In genomic region chr17:5237541-5238016, GRCh38 we compare ENCODE assay signal across 8 cellular contexts. TPM values are rescaled to one million over a fixed set of nuclear protein-coding genes. Genes with fewer than 3 reads are reported as not detected.
A peak's percentile ranks its signal among the peaks of the same experiment; 100 is the strongest.
DNase-seq lines count a peak whose midpoint lies in the region; ATAC-seq and TF ChIP-seq lines count a peak whose summit lies in the region.

No MANE protein-coding gene starts in this region.

- CTCF ChIA-PET in A673 (lab: Charles Lee): interaction anchor here (1.2 kb wide), 1 partner anchor 202 kb away, joined by 3 read pairs; the partner anchor contains the start of gene C1QBP

- H3K4me3 ChIP-seq in A673 (ENCODE audit: low read depth, low read length, poor library complexity, severe bottlenecking) (no peak overlapping the region), GM12864 (ENCODE audit: low read depth, low read length) (peak overlapping the region; percentile 8; the same call in 1 of the 2 replicates)

- POLR2A ChIA-PET in A673 (lab: Charles Lee; ENCODE audit: low non-redundant PET): interaction anchor here (0.6 kb wide), 1 partner anchor 840 kb away, joined by 3 read pairs; no protein-coding TSS in a partner anchor

- ATAC-seq in GM21786 (IDR thresholded peaks at IDR 0.05; ENCODE audit: unreplicated experiment): no peak

- no peaks in the 10 kb centered on the region for H3K36me3 ChIP-seq in A673 (ENCODE audit: insufficient read depth, low read length, poor library complexity, severe bottlenecking)

- intact Hi-C loops in A673 (cut with micrococcal nuclease; ENCODE audit: unreplicated experiment): no loop called here

- BruUV-seq in A673 (replicated peaks; lab: Mats Ljungman, UMichigan): no TSS peak

- peak; percentile 46 for DNase-seq in A673 (ENCODE audit: low spot score)
- DNase-seq in GM12864 (ENCODE audit: low read depth): peak; percentile 87
- peak; percentile 36 to 74 for DNase-seq in SW 1271 (lab: John Stamatoyannopoulos, UW)
- DNase-seq in dermis microvascular lymphatic vessel endothelial cell (ENCODE audit: low read depth in 2 of 2): peak; percentile 16 to 61
- DNase-seq in mucosa of gallbladder (ENCODE audit: low spot score): peak; percentile 47
- DNase-seq in NCI-H2107 (lab: John Stamatoyannopoulos, UW): no peak

- no peaks in the 10 kb centered on the region for H3K9me3 ChIP-seq in A673 (ENCODE audit: low read depth, low read length, poor library complexity, severe bottlenecking)

- H3K27ac ChIP-seq in A673 (ENCODE audit: low read depth, low read length, poor library complexity, severe bottlenecking): no peak overlapping the region

- no peaks in the 10 kb centered on the region for H3K27me3 ChIP-seq in A673 (replicated peaks; ENCODE audit: insufficient read depth, low read depth, low read length, poor library complexity)

- TF ChIP-seq CTCF in A673 (conservative IDR thresholded peaks at IDR 0.05; ENCODE audit: low read depth, low read length): peak; percentile 78
- TF ChIP-seq CTCF in GM12864 (IDR thresholded peaks at IDR 0.05; ENCODE audit: low read depth, low read length, missing control alignments): peak; percentile 95
- TF ChIP-seq CTCF in LNCAP (IDR thresholded peaks at IDR 0.05): peak; percentile 77

- H3K4me1 ChIP-seq in A673 (ENCODE audit: insufficient read depth, low read length, poor library complexity, severe bottlenecking): no peaks in the 10 kb centered on the region

RNA-seq across cellular contexts. Expression of gene SCIMP, which starts 2.9 kb away (rescaled TPM):
- total RNA-seq in A673 (2021) (not detected in 2 replicates), dermis microvascular lymphatic vessel endothelial cell (not detected in 2 replicates), mucosa of gallbladder (4.9 TPM)

RNA-seq across cellular contexts. Expression of gene RABEP1, which starts 44.5 kb away (rescaled TPM):
- total RNA-seq in A673 (2021) (71.3 and 89.0 TPM in 2 replicates), dermis microvascular lymphatic vessel endothelial cell (28.2 and 32.2 TPM in 2 replicates), mucosa of gallbladder (35.9 TPM)

RNA-seq across cellular contexts. Expression of gene ZNF594, which starts 45.9 kb away (rescaled TPM):
- total RNA-seq in A673 (2021): 20.7 and 21.9 TPM in 2 replicates
- total RNA-seq in dermis microvascular lymphatic vessel endothelial cell: 1.9 and 2.8 TPM in 2 replicates
- total RNA-seq in mucosa of gallbladder: 9.2 TPM
